In the genomic region with DNA sequence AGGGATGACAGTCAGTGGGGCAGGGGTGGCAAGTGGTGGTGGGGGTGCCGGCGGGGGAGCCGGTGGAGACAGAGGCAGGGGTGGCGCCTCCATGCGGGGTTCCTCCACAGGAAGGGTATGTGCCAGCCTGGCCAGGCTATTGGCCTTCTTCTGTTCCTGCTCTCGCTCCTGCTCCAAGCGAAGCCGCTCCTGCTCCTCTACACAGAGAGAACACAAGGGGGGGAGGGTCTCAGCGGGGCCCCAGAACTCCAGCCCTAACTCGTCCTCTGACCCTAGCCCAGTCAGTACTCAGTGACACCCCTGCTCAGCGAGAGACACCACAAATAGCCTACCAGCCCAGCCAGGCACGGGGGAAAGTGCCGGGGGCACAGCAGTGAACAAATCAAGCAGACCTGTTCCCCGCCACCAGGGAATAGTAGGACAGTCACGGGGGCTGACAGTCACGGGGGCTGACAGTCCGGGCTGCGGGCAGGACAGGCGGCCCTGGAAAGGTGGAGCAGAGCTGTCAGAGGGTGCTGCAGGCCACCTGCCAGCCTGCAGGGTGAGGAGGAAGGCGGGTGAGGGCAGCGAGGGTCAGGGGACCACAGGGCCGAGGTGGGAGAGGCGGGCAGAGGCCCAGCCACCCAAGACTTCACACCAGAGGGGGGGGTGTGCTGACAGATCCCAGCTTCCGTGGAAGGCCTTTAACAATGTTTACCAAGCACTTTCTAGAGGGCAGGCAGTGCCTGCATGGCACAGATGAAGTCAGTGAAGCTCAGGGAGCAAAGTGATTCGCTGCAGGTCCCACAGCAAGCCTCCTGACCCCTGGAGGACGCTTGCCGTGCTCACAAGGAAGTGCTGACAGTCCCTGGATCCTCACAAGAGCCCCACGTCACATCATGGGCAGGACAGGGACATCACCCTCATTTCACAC, we compare ENCODE assay signal across 7 cellular contexts. TPM values are rescaled to one million over a fixed set of nuclear protein-coding genes. Genes with fewer than 3 reads are reported as not detected.
DNase-seq lines count a peak whose midpoint lies in the region; FAIRE-seq and TF ChIP-seq lines count a peak whose summit lies in the region.

No MANE protein-coding gene starts in this region.

- H3K4me3 Mint-ChIP-seq in H9 = peak overlapping the region; percentile 45 to 76

- H3K4ac ChIP-seq in H9 (ENCODE audit: low read depth, low read length) = no peak overlapping the region

- H3T11ph ChIP-seq in H9 (ENCODE audit: low read length) = no peak overlapping the region

- H3K27ac ChIP-seq in H9 (ENCODE audit: insufficient read length, low read depth, low read length) (no peak overlapping the region), prostate gland (peak overlapping the region; percentile 97 to 99)

- peak; percentile 40 for DNase-seq in H9
- peak; percentile 16 for DNase-seq in T1000 (lab: John Stamatoyannopoulos, UW)
- peak; percentile 36 for DNase-seq in fibroblast of pulmonary artery (ENCODE audit: low read depth)
- peak; percentile 65 for DNase-seq in prostate gland (ENCODE audit: low spot score)
- no peak for DNase-seq in H54 (ENCODE audit: insufficient read length, low spot score)
- no peak for DNase-seq in D341Med (ENCODE audit: low spot score)
- DNase-seq in NCI-H446 (lab: John Stamatoyannopoulos, UW) = no peak

- H3K27me3 ChIP-seq in H9 (ENCODE audit: insufficient read depth, low read length) (no peaks in the 10 kb centered on the region), prostate gland (replicated peaks; ENCODE audit: insufficient read depth) (no peaks in the 10 kb centered on the region)

- H3K4me3 ChIP-seq in fibroblast of pulmonary artery (replicated peaks; ENCODE audit: low read depth, low read length) = peak overlapping the region; percentile 47
- H3K4me3 ChIP-seq in prostate gland = peak overlapping the region in 1 of 2 donors; percentile 19

- H3K79me1 ChIP-seq in H9 (ENCODE audit: insufficient read depth, low read depth, low read length, poor library complexity, severe bottlenecking) = no peaks in the 10 kb centered on the region

- TF ChIP-seq POLR2A in prostate gland (IDR thresholded peaks at IDR 0.05) (peak; percentile 49), H54 (IDR thresholded peaks at IDR 0.05; ENCODE audit: low read depth, low read length) (no peak)

- no CpG with 5 or more reads among the region's 28 CpGs for WGBS in H9 (ENCODE audit: extremely low coverage, insufficient read length, low lambda C conversion rate)
- 56% methylated on average over 28 of the region's 28 CpGs for WGBS in prostate gland

- no peak overlapping the region for H2AFZ ChIP-seq in H9 (ENCODE audit: low read length)

- peaks cover 0 to 5% (median 4%) of the 10 kb centered on the region in 3 experiments; a peak in 3 of 7 replicates for H3K36me3 Mint-ChIP-seq in H9 (ENCODE audit: insufficient read depth in 1 of 3, low read depth in 3 of 3)

- no peak overlapping the region for H3K23ac ChIP-seq in H9 (ENCODE audit: insufficient read length, low read depth, low read length)

- H3K4me1 ChIP-seq in H9 (ENCODE audit: insufficient read depth, low read length) (peaks cover 11% of the 10 kb centered on the region; the same call in 1 of the 2 replicates), prostate gland (replicated peaks) (peaks cover 50% of the 10 kb centered on the region)

- H3K27ac Mint-ChIP-seq in H9 = peak overlapping the region in 2 of 3 experiments; percentile 66 to 86; a peak in 4 of 7 replicates

- no peak overlapping the region for H2BK12ac ChIP-seq in H9 (ENCODE audit: insufficient read length, low read depth, low read length)

- H3K27me3 Mint-ChIP-seq in H9 (ENCODE audit: low read depth) = peaks cover 1% of the 10 kb centered on the region; the same call in 1 of the 2 replicates

- no peaks in the 10 kb centered on the region for H3K9me3 ChIP-seq in H9 (ENCODE audit: control insufficient read depth, low read depth, low read length)
- H3K9me3 ChIP-seq in prostate gland = no peaks in the 10 kb centered on the region

- H3K18ac ChIP-seq in H9 (ENCODE audit: insufficient read length, low read depth, low read length) = no peak overlapping the region

- H3K79me2 ChIP-seq in H9 (ENCODE audit: insufficient read depth, low read length) = peaks cover 2% of the 10 kb centered on the region; the same call in 1 of the 2 replicates

- peak overlapping the region; percentile 28 for H3K4me2 ChIP-seq in H9 (ENCODE audit: insufficient read depth, insufficient read length, low read length)

- H3K4me1 Mint-ChIP-seq in H9 = peaks cover 38 to 54% of the 10 kb centered on the region in 2 experiments

- no peak overlapping the region for H2BK15ac ChIP-seq in H9 (ENCODE audit: low read depth, low read length)

- H3K36me3 ChIP-seq in prostate gland = no peaks in the 10 kb centered on the region

- TF ChIP-seq CTCF in H9 (conservative IDR thresholded peaks at IDR 0.05) = no peak
- no peak for TF ChIP-seq CTCF in fibroblast of pulmonary artery (IDR thresholded peaks at IDR 0.05; ENCODE audit: low read length, missing control alignments)
- TF ChIP-seq CTCF in prostate gland (IDR thresholded peaks at IDR 0.05) = peak in 1 of 4 experiments; percentile 17

- no peak overlapping the region for H3K14ac ChIP-seq in H9 (ENCODE audit: insufficient read depth, low read length)

- H3K9me3 Mint-ChIP-seq in H9 = no peaks in the 10 kb centered on the region; a peak in 2 of 5 replicates

- H2BK5ac ChIP-seq in H9 (ENCODE audit: insufficient read length, low read length) = no peak overlapping the region

- peaks cover 17% of the 10 kb centered on the region for H3K23me2 ChIP-seq in H9 (ENCODE audit: insufficient read length, low read depth, low read length, poor library complexity, severe bottlenecking)

- H3K9ac ChIP-seq in H9 (ENCODE audit: extremely low read depth, insufficient read length, low read length) = no peak overlapping the region

- no peak overlapping the region for H4K5ac ChIP-seq in H9 (ENCODE audit: insufficient read length, low read depth, low read length)

- no peak overlapping the region for H4K8ac ChIP-seq in H9 (replicated peaks; ENCODE audit: insufficient read length, low read depth, low read length)

- H4K91ac ChIP-seq in H9 (ENCODE audit: insufficient read length, low read depth, low read length) = no peak overlapping the region

- H2BK20ac ChIP-seq in H9 (ENCODE audit: low read depth, low read length, poor library complexity, severe bottlenecking) = no peak overlapping the region

- FAIRE-seq in H54 (lab: Jason Lieb, UNC) = no peak

- no peak overlapping the region for H3K56ac ChIP-seq in H9 (ENCODE audit: insufficient read length, low read depth, low read length)

- H2AK5ac ChIP-seq in H9 (ENCODE audit: insufficient read length, low read length) = no peak overlapping the region

- no peak overlapping the region for H2BK120ac ChIP-seq in H9 (ENCODE audit: low read depth, low read length, poor library complexity, severe bottlenecking)

- no peaks in the 10 kb centered on the region for H4K20me1 ChIP-seq in H9 (ENCODE audit: control insufficient read depth, insufficient read depth, insufficient read length)

- intact Hi-C loops in prostate gland (cut with DNase I) = loop anchor here (10.0 kb wide), 1 partner anchor 341 kb away; a partner anchor contains a TSS

RNA-seq across cellular contexts. Expression of a gene that starts 5.3 kb away (rescaled TPM):
- total RNA-seq in H9 (2021) (37.4 and 38.9 TPM in 2 replicates), prostate gland (10 to 100 TPM; 14.8 to 32.0 TPM)

RNA-seq across cellular contexts. Expression of a gene that starts 58.2 kb away (rescaled TPM):
- total RNA-seq in H9 (2021) = 41.5 and 45.6 TPM in 2 replicates
- total RNA-seq in prostate gland = 100 to 1,000 TPM; 118 to 172 TPM

RNA-seq across cellular contexts. Expression of a gene that starts 59.3 kb away (rescaled TPM):
- total RNA-seq in H9 (2021) (81.1 and 83.3 TPM in 2 replicates), prostate gland (10 to 100 TPM; 34.8 to 42.9 TPM)

Comparison
In these comparisons a context has a peak if more than half of its experiments do, and no peak if none do; other contexts are left out.
1. DNase-seq: peak in H9 (single experiment), T1000 (single experiment), fibroblast of pulmonary artery (single experiment) and prostate gland (single experiment); none in H54 (single experiment), D341Med (single experiment) and NCI-H446 (0 of 2).